In genomic region chr4:73127839-73128448, GRCh38 we compare ENCODE assay signal across 9 cellular contexts. TPM values are rescaled to one million over a fixed set of nuclear protein-coding genes. Genes with fewer than 3 reads are reported as not detected.
DNase-seq lines count a peak whose midpoint lies in the region; ATAC-seq and TF ChIP-seq lines count a peak whose summit lies in the region.
"Had no signal": no experiment of that assay in that cellular context is flagged by ENCODE, and none has a peak within 500 bp of the region (broad histone marks: within the 10 kb centered on the region; RNA-seq: fewer than 3 reads in every experiment).

No MANE protein-coding gene starts in this region.

- H3K36me3 Mint-ChIP-seq in WTC11 = peaks cover 32% of the 10 kb centered on the region

- H3K4me1 ChIP-seq in hepatocyte (ENCODE audit: insufficient read depth) = no peaks in the 10 kb centered on the region

- no peak overlapping the region for H3K4me2 ChIP-seq in hepatocyte

- no peaks in the 10 kb centered on the region for H3K27me3 Mint-ChIP-seq in WTC11 (ENCODE audit: low read depth)

- H3K4me3 Mint-ChIP-seq in WTC11 = no peak overlapping the region

- peak in 2 of 3 experiments; percentile 0 to 8 for DNase-seq in NCI-H1417 (lab: John Stamatoyannopoulos, UW)
- DNase-seq in NCI-H1417 treated with DMSO at 0.1 percent for 48 hours (lab: John Stamatoyannopoulos, UW) = no peak
- DNase-seq in WTC11 (ENCODE audit: low spot score) = peak; percentile 10
- peak; percentile 35 for DNase-seq in hepatocyte (ENCODE audit: low spot score)
- DNase-seq in stimulated activated CD4-positive, alpha-beta T cell treated with anti-CD3 and anti-CD28 coated beads, Interleukin-2, amount 100 ng/mL, for 48 hours = no peak
- no peak for DNase-seq in NCI-H2107 (lab: John Stamatoyannopoulos, UW)

- peaks cover 7% of the 10 kb centered on the region for H3K4me1 Mint-ChIP-seq in WTC11

- 69% methylated on average over 3 of the region's 3 CpGs for WGBS in hepatocyte (ENCODE audit: low lambda C conversion rate, missing lambda C conversion rate)

- no peaks in the 10 kb centered on the region for H3K9me3 Mint-ChIP-seq in WTC11

- H3K27ac Mint-ChIP-seq in WTC11 = no peak overlapping the region

- H3K27ac ChIP-seq in hepatocyte = no peak overlapping the region
- H3K27ac ChIP-seq: SK-N-MC had no signal

- no peak overlapping the region for H3K4me3 ChIP-seq in hepatocyte
- H3K4me3 ChIP-seq: SK-N-MC had no signal

- ATAC-seq in HG03039 (IDR thresholded peaks at IDR 0.05; ENCODE audit: unreplicated experiment) (peak; percentile 53), WTC11 (peak; percentile 94), GM21447 (IDR thresholded peaks at IDR 0.05; ENCODE audit: unreplicated experiment) (no peak)

- no peaks in the 10 kb centered on the region for H3K36me3 ChIP-seq in hepatocyte (replicated peaks; ENCODE audit: insufficient read depth, low read depth)

- POLR2A ChIA-PET in WTC11 (lab: Charles Lee) = no interaction called here

- no peaks in the 10 kb centered on the region for H4K20me1 ChIP-seq in hepatocyte (ENCODE audit: insufficient read depth, poor library complexity, severe bottlenecking)

- H3K9me2 ChIP-seq in hepatocyte (replicated peaks; ENCODE audit: insufficient read depth) = no peaks in the 10 kb centered on the region

- no peaks in the 10 kb centered on the region for H3K27me3 ChIP-seq in hepatocyte

- no peak overlapping the region for H2AFZ ChIP-seq in hepatocyte

- TF ChIP-seq CTCF in WTC11 (IDR thresholded peaks at IDR 0.05) (no peak), hepatocyte (IDR thresholded peaks at IDR 0.05; ENCODE audit: poor library complexity) (peak; percentile 26)

- H3K9me3 ChIP-seq in hepatocyte (ENCODE audit: low read depth) = no peaks in the 10 kb centered on the region

- H3K79me2 ChIP-seq in hepatocyte = peaks cover 5% of the 10 kb centered on the region

- CTCF ChIA-PET in WTC11 (lab: Charles Lee) = interaction anchor here (0.8 to 1.8 kb wide), 8 partner anchors 9 to 131 kb away, joined by 3 to 12 read pairs (median 3); partner anchors contain the start of gene ANKRD17

TF ChIP-seq in WTC11, 78 proteins besides CTCF, POLR2A, EP300 and RAD21:
- TF ChIP-seq TCF7 (CRISPR knock-in tag; IDR thresholded peaks at IDR 0.05; ENCODE audit: low read depth) (no peak), ZSCAN18 (CRISPR knock-in tag; IDR thresholded peaks at IDR 0.05) (no peak), MYBL2 (CRISPR knock-in tag; IDR thresholded peaks at IDR 0.05) (no peak), ZNF219 (CRISPR knock-in tag; IDR thresholded peaks at IDR 0.05; ENCODE audit: borderline replicate concordance) (no peak), SP1 (CRISPR knock-in tag; conservative IDR thresholded peaks at IDR 0.05) (no peak), USF2 (CRISPR knock-in tag; IDR thresholded peaks at IDR 0.05) (no peak), GABPB1 (CRISPR knock-in tag; IDR thresholded peaks at IDR 0.05) (no peak), CDX4 (CRISPR knock-in tag; IDR thresholded peaks at IDR 0.05; ENCODE audit: borderline replicate concordance) (no peak), ZNF121 (CRISPR knock-in tag; IDR thresholded peaks at IDR 0.05) (no peak), ATF3 (CRISPR knock-in tag; conservative IDR thresholded peaks at IDR 0.05) (no peak), SMAD3 (CRISPR knock-in tag; IDR thresholded peaks at IDR 0.05; ENCODE audit: borderline replicate concordance) (no peak)

RNA-seq across cellular contexts. Expression of gene COX18, which starts 58.4 kb away (rescaled TPM):
- total RNA-seq in WTC11 (2021) (26.9 to 28.9 TPM (median 28.3 TPM) in 3 replicates), hepatocyte (28.9 and 31.1 TPM in 2 replicates)
- polyA plus RNA-seq in hepatocyte = 5.4 and 5.7 TPM in 2 replicates

Comparison
In these comparisons a context has a peak if more than half of its experiments do, and no peak if none do; other contexts are left out.
1. DNase-seq: peak in NCI-H1417 (2 of 3), WTC11 (single experiment) and hepatocyte (single experiment); none in NCI-H1417 treated with DMSO at 0.1 percent for 48 hours (single experiment), stimulated activated CD4-positive, alpha-beta T cell treated with anti-CD3 and anti-CD28 coated beads, Interleukin-2, amount 100 ng/mL, for 48 hours (0 of 2) and NCI-H2107 (single experiment).